ENCODE assay signal across 12 cellular contexts in genomic region chr2:108614043-108614435, GRCh38.
A peak's percentile ranks its signal among the peaks of the same experiment; 100 is the strongest.
DNase-seq lines count a peak whose midpoint lies in the region; ATAC-seq and TF ChIP-seq lines count a peak whose summit lies in the region.
"Had no signal": no experiment of that assay in that cellular context is flagged by ENCODE, and none has a peak within 500 bp of the region (broad histone marks: within the 10 kb centered on the region; RNA-seq: fewer than 3 reads in every experiment).

No MANE protein-coding gene starts in this region.

- no peaks in the 10 kb centered on the region for H3K27me3 Mint-ChIP-seq in activated naive CD4-positive, alpha-beta T cell treated with anti-CD3 and anti-CD28 coated beads, Interleukin-2, amount 10 ng/mL, durations not matched to agents 7 days and 5 days
- H3K27me3 Mint-ChIP-seq in WTC11 (ENCODE audit: low read depth) (no peaks in the 10 kb centered on the region), immature natural killer cell (ENCODE audit: low read depth in 3 of 3) (peaks cover 0 to 4% (median 3%) of the 10 kb centered on the region in 3 donors)

- H3K27me3 ChIP-seq in upper lobe of right lung, result no peaks in the 10 kb centered on the region

- peaks cover 1% of the 10 kb centered on the region for H3K36me3 Mint-ChIP-seq in activated naive CD4-positive, alpha-beta T cell treated with anti-CD3 and anti-CD28 coated beads, Interleukin-2, amount 10 ng/mL, durations not matched to agents 7 days and 5 days
- H3K36me3 Mint-ChIP-seq in WTC11 (no peaks in the 10 kb centered on the region), immature natural killer cell (peaks cover 0 to 3% (median 0%) of the 10 kb centered on the region in 3 donors)

- H3K4me1 ChIP-seq in upper lobe of right lung, result peaks cover 74% of the 10 kb centered on the region

- H3K27ac ChIP-seq in upper lobe of right lung, result peak overlapping the region; percentile 91
- H3K27ac ChIP-seq: SK-N-MC had no signal

- intact Hi-C loops in upper lobe of right lung (cut with DNase I), result no loop called here

- TF ChIP-seq CTCF in WTC11 (IDR thresholded peaks at IDR 0.05), result no peak
- no peak for TF ChIP-seq CTCF in upper lobe of right lung (IDR thresholded peaks at IDR 0.05)

- POLR2A ChIA-PET in WTC11 (lab: Charles Lee), result no interaction called here

- CTCF ChIA-PET in activated naive CD4-positive, alpha-beta T cell treated with anti-CD3 and anti-CD28 coated beads, Interleukin-2, amount 10 ng/mL, durations not matched to agents 7 days and 5 days (lab: Charles Lee), result interaction anchor here (1.4 to 9.5 kb wide), 3 partner anchors 8 to 21 kb away, joined by 6 to 144 read pairs (median 9); no protein-coding TSS in a partner anchor
- CTCF ChIA-PET in WTC11 (lab: Charles Lee), result interaction anchor here (6.4 kb wide), 1 partner anchor 23 kb away, joined by 65 read pairs; no protein-coding TSS in a partner anchor

- DNase-seq in activated naive CD4-positive, alpha-beta T cell treated with anti-CD3 and anti-CD28 coated beads, Interleukin-2, amount 10 ng/mL, durations not matched to agents 7 days and 5 days, result no peak
- no peak for DNase-seq in activated naive CD4-positive, alpha-beta T cell treated with anti-CD3 and anti-CD28 coated beads, Interleukin-2, amount 50 U/mL, for 16 hours
- no peak for DNase-seq in WTC11 (ENCODE audit: low spot score)
- no peak for DNase-seq in immature natural killer cell
- no peak for DNase-seq in upper lobe of right lung
- no peak for DNase-seq in NCI-H1105 (lab: John Stamatoyannopoulos, UW)
- DNase-seq in islet precursor cell, result no peak
- DNase-seq: AML-193; NCI-H446; stimulated activated CD4-positive, alpha-beta T cell treated with anti-CD3 and anti-CD28 coated beads, Interleukin-15, amount 100 ng/mL, for 24 hours had no signal

- ATAC-seq in WTC11 (no peak; the same call in 1 of the 2 replicates), upper lobe of right lung (no peak), GM19452 (IDR thresholded peaks at IDR 0.05; ENCODE audit: unreplicated experiment) (no peak)

- peaks cover 80% of the 10 kb centered on the region for H3K4me1 Mint-ChIP-seq in activated naive CD4-positive, alpha-beta T cell treated with anti-CD3 and anti-CD28 coated beads, Interleukin-2, amount 10 ng/mL, durations not matched to agents 7 days and 5 days
- H3K4me1 Mint-ChIP-seq in WTC11, result peaks cover 35% of the 10 kb centered on the region
- peaks cover 32 to 61% of the 10 kb centered on the region in 2 donors for H3K4me1 Mint-ChIP-seq in immature natural killer cell

- no peaks in the 10 kb centered on the region for H3K9me3 Mint-ChIP-seq in activated naive CD4-positive, alpha-beta T cell treated with anti-CD3 and anti-CD28 coated beads, Interleukin-2, amount 10 ng/mL, durations not matched to agents 7 days and 5 days
- H3K9me3 Mint-ChIP-seq in WTC11, result no peaks in the 10 kb centered on the region
- no peaks in the 10 kb centered on the region for H3K9me3 Mint-ChIP-seq in immature natural killer cell

- H3K27ac Mint-ChIP-seq in activated naive CD4-positive, alpha-beta T cell treated with anti-CD3 and anti-CD28 coated beads, Interleukin-2, amount 10 ng/mL, durations not matched to agents 7 days and 5 days, result peak overlapping the region; percentile 39
- H3K27ac Mint-ChIP-seq in WTC11 (peak overlapping the region; percentile 88; the same call in 1 of the 2 replicates), immature natural killer cell (peak overlapping the region; percentile 46 to 93 (median 80))

- no peak overlapping the region for H3K4me3 ChIP-seq in upper lobe of right lung
- H3K4me3 ChIP-seq: SK-N-MC had no signal

- no peaks in the 10 kb centered on the region for H3K36me3 ChIP-seq in upper lobe of right lung

- no peaks in the 10 kb centered on the region for H3K9me3 ChIP-seq in upper lobe of right lung

- no peak overlapping the region for H3K4me3 Mint-ChIP-seq in activated naive CD4-positive, alpha-beta T cell treated with anti-CD3 and anti-CD28 coated beads, Interleukin-2, amount 10 ng/mL, durations not matched to agents 7 days and 5 days
- H3K4me3 Mint-ChIP-seq in WTC11, result no peak overlapping the region
- H3K4me3 Mint-ChIP-seq in immature natural killer cell, result no peak overlapping the region

TF ChIP-seq in WTC11, 78 proteins besides CTCF, POLR2A, EP300 and RAD21:
- TF ChIP-seq ZNF423 (CRISPR knock-in tag; IDR thresholded peaks at IDR 0.05), result no peak
- no peak for TF ChIP-seq CDX4 (CRISPR knock-in tag; IDR thresholded peaks at IDR 0.05; ENCODE audit: borderline replicate concordance)
- no peak for TF ChIP-seq PRRX2 (CRISPR knock-in tag; IDR thresholded peaks at IDR 0.05)
- no peak for TF ChIP-seq MXD4 (CRISPR knock-in tag; IDR thresholded peaks at IDR 0.05; ENCODE audit: borderline replicate concordance)
- no peak for TF ChIP-seq E2F5 (CRISPR knock-in tag; IDR thresholded peaks at IDR 0.05)
